Comparison of ENCODE assay signal across 1 cellular context in the genomic region with DNA sequence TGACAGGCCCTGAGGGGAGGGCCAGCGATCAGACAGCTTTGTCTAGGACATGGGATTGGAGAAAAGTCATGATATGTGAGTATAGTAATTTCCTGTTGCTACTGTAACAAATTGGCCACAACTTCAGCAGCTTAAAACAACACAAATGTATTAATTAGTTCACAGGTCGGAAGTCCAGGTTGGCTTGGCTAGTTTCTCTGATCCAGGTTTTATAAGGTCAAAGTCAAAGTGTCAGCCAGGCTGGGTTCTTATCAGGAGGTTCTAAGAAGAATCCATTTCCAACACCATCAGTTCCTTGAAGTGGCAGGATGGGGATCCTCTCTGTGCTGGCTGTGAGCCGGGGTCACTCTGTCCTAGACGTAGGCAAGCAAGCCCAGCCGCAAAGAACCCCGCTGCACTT.
TF ChIP-seq lines count a peak whose summit lies in the region.

No MANE protein-coding gene starts in this region.

TF ChIP-seq in GM23338, 12 proteins besides CTCF, POLR2A, EP300 and RAD21 (continued from another document):
- TF ChIP-seq, protein P1, sequence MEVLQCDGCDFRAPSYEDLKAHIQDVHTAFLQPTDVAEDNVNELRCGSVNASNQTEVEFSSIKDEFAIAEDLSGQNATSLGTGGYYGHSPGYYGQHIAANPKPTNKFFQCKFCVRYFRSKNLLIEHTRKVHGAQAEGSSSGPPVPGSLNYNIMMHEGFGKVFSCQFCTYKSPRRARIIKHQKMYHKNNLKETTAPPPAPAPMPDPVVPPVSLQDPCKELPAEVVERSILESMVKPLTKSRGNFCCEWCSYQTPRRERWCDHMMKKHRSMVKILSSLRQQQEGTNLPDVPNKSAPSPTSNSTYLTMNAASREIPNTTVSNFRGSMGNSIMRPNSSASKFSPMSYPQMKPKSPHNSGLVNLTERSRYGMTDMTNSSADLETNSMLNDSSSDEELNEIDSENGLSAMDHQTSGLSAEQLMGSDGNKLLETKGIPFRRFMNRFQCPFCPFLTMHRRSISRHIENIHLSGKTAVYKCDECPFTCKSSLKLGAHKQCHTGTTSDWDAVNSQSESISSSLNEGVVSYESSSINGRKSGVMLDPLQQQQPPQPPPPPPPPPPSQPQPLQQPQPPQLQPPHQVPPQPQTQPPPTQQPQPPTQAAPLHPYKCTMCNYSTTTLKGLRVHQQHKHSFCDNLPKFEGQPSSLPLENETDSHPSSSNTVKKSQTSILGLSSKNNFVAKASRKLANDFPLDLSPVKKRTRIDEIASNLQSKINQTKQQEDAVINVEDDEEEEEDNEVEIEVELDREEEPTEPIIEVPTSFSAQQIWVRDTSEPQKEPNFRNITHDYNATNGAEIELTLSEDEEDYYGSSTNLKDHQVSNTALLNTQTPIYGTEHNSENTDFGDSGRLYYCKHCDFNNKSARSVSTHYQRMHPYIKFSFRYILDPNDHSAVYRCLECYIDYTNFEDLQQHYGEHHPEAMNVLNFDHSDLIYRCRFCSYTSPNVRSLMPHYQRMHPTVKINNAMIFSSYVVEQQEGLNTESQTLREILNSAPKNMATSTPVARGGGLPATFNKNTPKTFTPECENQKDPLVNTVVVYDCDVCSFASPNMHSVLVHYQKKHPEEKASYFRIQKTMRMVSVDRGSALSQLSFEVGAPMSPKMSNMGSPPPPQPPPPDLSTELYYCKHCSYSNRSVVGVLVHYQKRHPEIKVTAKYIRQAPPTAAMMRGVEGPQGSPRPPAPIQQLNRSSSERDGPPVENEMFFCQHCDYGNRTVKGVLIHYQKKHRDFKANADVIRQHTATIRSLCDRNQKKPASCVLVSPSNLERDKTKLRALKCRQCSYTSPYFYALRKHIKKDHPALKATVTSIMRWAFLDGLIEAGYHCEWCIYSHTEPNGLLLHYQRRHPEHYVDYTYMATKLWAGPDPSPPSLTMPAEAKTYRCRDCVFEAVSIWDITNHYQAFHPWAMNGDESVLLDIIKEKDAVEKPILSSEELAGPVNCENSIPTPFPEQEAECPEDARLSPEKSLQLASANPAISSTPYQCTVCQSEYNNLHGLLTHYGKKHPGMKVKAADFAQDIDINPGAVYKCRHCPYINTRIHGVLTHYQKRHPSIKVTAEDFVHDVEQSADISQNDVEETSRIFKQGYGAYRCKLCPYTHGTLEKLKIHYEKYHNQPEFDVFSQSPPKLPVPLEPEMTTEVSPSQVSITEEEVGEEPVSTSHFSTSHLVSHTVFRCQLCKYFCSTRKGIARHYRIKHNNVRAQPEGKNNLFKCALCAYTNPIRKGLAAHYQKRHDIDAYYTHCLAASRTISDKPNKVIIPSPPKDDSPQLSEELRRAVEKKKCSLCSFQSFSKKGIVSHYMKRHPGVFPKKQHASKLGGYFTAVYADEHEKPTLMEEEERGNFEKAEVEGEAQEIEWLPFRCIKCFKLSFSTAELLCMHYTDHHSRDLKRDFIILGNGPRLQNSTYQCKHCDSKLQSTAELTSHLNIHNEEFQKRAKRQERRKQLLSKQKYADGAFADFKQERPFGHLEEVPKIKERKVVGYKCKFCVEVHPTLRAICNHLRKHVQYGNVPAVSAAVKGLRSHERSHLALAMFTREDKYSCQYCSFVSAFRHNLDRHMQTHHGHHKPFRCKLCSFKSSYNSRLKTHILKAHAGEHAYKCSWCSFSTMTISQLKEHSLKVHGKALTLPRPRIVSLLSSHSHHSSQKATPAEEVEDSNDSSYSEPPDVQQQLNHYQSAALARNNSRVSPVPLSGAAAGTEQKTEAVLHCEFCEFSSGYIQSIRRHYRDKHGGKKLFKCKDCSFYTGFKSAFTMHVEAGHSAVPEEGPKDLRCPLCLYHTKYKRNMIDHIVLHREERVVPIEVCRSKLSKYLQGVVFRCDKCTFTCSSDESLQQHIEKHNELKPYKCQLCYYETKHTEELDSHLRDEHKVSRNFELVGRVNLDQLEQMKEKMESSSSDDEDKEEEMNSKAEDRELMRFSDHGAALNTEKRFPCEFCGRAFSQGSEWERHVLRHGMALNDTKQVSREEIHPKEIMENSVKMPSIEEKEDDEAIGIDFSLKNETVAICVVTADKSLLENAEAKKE (CRISPR knock-in tag; IDR thresholded peaks at IDR 0.05) = no peak
- TF ChIP-seq, protein P2, sequence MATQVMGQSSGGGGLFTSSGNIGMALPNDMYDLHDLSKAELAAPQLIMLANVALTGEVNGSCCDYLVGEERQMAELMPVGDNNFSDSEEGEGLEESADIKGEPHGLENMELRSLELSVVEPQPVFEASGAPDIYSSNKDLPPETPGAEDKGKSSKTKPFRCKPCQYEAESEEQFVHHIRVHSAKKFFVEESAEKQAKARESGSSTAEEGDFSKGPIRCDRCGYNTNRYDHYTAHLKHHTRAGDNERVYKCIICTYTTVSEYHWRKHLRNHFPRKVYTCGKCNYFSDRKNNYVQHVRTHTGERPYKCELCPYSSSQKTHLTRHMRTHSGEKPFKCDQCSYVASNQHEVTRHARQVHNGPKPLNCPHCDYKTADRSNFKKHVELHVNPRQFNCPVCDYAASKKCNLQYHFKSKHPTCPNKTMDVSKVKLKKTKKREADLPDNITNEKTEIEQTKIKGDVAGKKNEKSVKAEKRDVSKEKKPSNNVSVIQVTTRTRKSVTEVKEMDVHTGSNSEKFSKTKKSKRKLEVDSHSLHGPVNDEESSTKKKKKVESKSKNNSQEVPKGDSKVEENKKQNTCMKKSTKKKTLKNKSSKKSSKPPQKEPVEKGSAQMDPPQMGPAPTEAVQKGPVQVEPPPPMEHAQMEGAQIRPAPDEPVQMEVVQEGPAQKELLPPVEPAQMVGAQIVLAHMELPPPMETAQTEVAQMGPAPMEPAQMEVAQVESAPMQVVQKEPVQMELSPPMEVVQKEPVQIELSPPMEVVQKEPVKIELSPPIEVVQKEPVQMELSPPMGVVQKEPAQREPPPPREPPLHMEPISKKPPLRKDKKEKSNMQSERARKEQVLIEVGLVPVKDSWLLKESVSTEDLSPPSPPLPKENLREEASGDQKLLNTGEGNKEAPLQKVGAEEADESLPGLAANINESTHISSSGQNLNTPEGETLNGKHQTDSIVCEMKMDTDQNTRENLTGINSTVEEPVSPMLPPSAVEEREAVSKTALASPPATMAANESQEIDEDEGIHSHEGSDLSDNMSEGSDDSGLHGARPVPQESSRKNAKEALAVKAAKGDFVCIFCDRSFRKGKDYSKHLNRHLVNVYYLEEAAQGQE (IDR thresholded peaks at IDR 0.05; ENCODE audit: unreplicated experiment) = no peak
- TF ChIP-seq ZNF331 (CRISPR knock-in tag; IDR thresholded peaks at IDR 0.05; ENCODE audit: low read depth) = no peak
